8 cellular contexts compared by ENCODE assay signal in genomic region chr10:86366033-86366901, GRCh38. TPM values are rescaled to one million over a fixed set of nuclear protein-coding genes. Genes with fewer than 3 reads are reported as not detected.
DNase-seq lines count a peak whose midpoint lies in the region; ATAC-seq, FAIRE-seq and TF ChIP-seq lines count a peak whose summit lies in the region.

Gene GRID1, minus strand, starts transcription at chr10:86366795.

- WGBS in A549 (ENCODE audit: missing lambda C conversion rate), result 0% methylated on average over 2 of the region's 119 CpGs

- POLR2A ChIA-PET in A549 (lab: Yijun Ruan, JAX), result interaction anchor here (0.6 to 1.7 kb wide), 3 partner anchors 34 to 1581 kb away, joined by 3 to 5 read pairs (median 4); no protein-coding TSS in a partner anchor

- no peak for TF ChIP-seq POLR2A in A549 (IDR thresholded peaks at IDR 0.05; ENCODE audit: low read length)

- no peak for DNase-seq in A549 (ENCODE audit: low read depth in 1 of 2, low spot score in 1 of 2)
- DNase-seq in NCI-H2227 treated with DMSO at 0.1 percent for 48 hours (lab: John Stamatoyannopoulos, UW), result peak; percentile 17
- no peak for DNase-seq in brain microvascular endothelial cell
- peak; percentile 73 for DNase-seq in kidney
- DNase-seq in stimulated activated CD4-positive, alpha-beta T cell treated with anti-CD3 and anti-CD28 coated beads, Interleukin-4, amount 100 ng/mL, for 4 hours, result peak; percentile 12 to 32
- DNase-seq in amniotic stem cell (lab: John Stamatoyannopoulos, UW), result no peak

- H3K4me2 ChIP-seq in A549, result peak within 1 kb of the TSS; percentile 99

- TF ChIP-seq RAD21 in A549 (conservative IDR thresholded peaks at IDR 0.05 in 1 of 2, IDR thresholded peaks at IDR 0.05 in 1 of 2), result no peak

- no peak for FAIRE-seq in A549 (lab: Jason Lieb, UNC)
- FAIRE-seq in kidney (lab: Jason Lieb, UNC), result no peak

- in situ Hi-C loops in brain microvascular endothelial cell (cut with HindIII; ENCODE audit: low pct_ligation_motif_present, low sequenced_read_pairs), result no loop called here

- H3K4me3 ChIP-seq in A549, result peak within 1 kb of the TSS; percentile 60
- H3K4me3 ChIP-seq in brain microvascular endothelial cell (ENCODE audit: low read depth, low read length), result peak within 1 kb of the TSS; percentile 20
- H3K4me3 ChIP-seq in kidney (ENCODE audit: low read length in 2 of 2), result no peak within 1 kb of the TSS

- peaks cover 12% of the 10 kb centered on the region for H3K4me1 ChIP-seq in A549
- peaks cover 0 to 14% of the 10 kb centered on the region in 2 donors for H3K4me1 ChIP-seq in kidney (ENCODE audit: control insufficient read depth in 1 of 2, insufficient read depth in 1 of 2, low read depth in 1 of 2, low read length in 2 of 2)

- no peak for TF ChIP-seq EP300 in A549 (IDR thresholded peaks at IDR 0.05)

- TF ChIP-seq CTCF in A549 (IDR thresholded peaks at IDR 0.05) (no peak), brain microvascular endothelial cell (IDR thresholded peaks at IDR 0.05; ENCODE audit: low read depth, low read length, missing control alignments) (no peak), kidney (IDR thresholded peaks at IDR 0.05; ENCODE audit: borderline replicate concordance, extremely low read depth, insufficient read depth) (no peak)

- H3K27ac ChIP-seq in A549 (peak within 1 kb of the TSS; percentile 34 to 75; a peak in 5 of 6 replicates), brain microvascular endothelial cell (no peak within 1 kb of the TSS), kidney (ENCODE audit: low read depth in 2 of 2, low read length in 2 of 2) (no peak within 1 kb of the TSS)

- H3K9ac ChIP-seq in kidney (ENCODE audit: low read length in 2 of 2), result no peak within 1 kb of the TSS

- intact Hi-C loops in kidney (cut with DNase I), result no loop called here

- CTCF ChIA-PET in A549 (lab: Yijun Ruan, JAX), result interaction anchor here (0.9 to 3.9 kb wide), 4 partner anchors 10 to 104 kb away, joined by 3 to 24 read pairs (median 4); no protein-coding TSS in a partner anchor

- H3K9me3 ChIP-seq in A549 (no peaks in the 10 kb centered on the region), kidney (ENCODE audit: control insufficient read depth in 1 of 2, low read length in 2 of 2) (no peaks in the 10 kb centered on the region)

- ATAC-seq in A549 (peak; percentile 28 to 46), GM18511 (IDR thresholded peaks at IDR 0.05; ENCODE audit: unreplicated experiment) (peak; percentile 33), GM18873 (IDR thresholded peaks at IDR 0.05; ENCODE audit: low FRiP score, unreplicated experiment) (no peak)

- peaks cover 62% of the 10 kb centered on the region for H3K27me3 ChIP-seq in brain microvascular endothelial cell (replicated peaks)

- no peaks in the 10 kb centered on the region for H3K36me3 ChIP-seq in brain microvascular endothelial cell (replicated peaks)
- no peaks in the 10 kb centered on the region for H3K36me3 ChIP-seq in kidney (ENCODE audit: control insufficient read depth in 1 of 2, insufficient read depth in 2 of 2, low read length in 2 of 2)

TF ChIP-seq in A549, 52 proteins besides CTCF, POLR2A, EP300 and RAD21:
- TF ChIP-seq SMC3 (IDR thresholded peaks at IDR 0.05) (no peak), PHF8 (IDR thresholded peaks at IDR 0.05; ENCODE audit: borderline replicate concordance, low read depth) (no peak), EHMT2 (IDR thresholded peaks at IDR 0.05; ENCODE audit: low read depth) (no peak), NR3C1 (IDR thresholded peaks at IDR 0.05) (no peak), MAFK (IDR thresholded peaks at IDR 0.05; ENCODE audit: partially characterized antibody) (no peak), RARB (CRISPR knock-in tag; IDR thresholded peaks at IDR 0.05) (no peak), CBX8 (IDR thresholded peaks at IDR 0.05) (no peak), USF2 (IDR thresholded peaks at IDR 0.05) (no peak), ESRRA (IDR thresholded peaks at IDR 0.05; ENCODE audit: borderline replicate concordance, low read length) (no peak), MAZ (IDR thresholded peaks at IDR 0.05; ENCODE audit: borderline replicate concordance, low read depth, low read length) (no peak), HEYL (CRISPR knock-in tag; IDR thresholded peaks at IDR 0.05) (no peak), HDAC2 (IDR thresholded peaks at IDR 0.05) (no peak), ATOH8 (CRISPR knock-in tag; IDR thresholded peaks at IDR 0.05; ENCODE audit: low read depth) (no peak), HOXA7 (CRISPR knock-in tag; IDR thresholded peaks at IDR 0.05) (no peak), BHLHE40 (IDR thresholded peaks at IDR 0.05; ENCODE audit: low read depth, low read length) (no peak), KDM5A (IDR thresholded peaks at IDR 0.05) (no peak), BCL3 (IDR thresholded peaks at IDR 0.05) (no peak), ELK1 (IDR thresholded peaks at IDR 0.05; ENCODE audit: low read depth, low read length) (no peak)

RNA-seq across cellular contexts. Expression of gene GRID1, which starts in this region (rescaled TPM):
- polyA plus RNA-seq in A549 (2011; rRNA removed) (0.30 and 0.49 TPM in 2 replicates), A549 (2017; fragmentation: RNase III; extraction: RNeasy Plus Mini Kit Qiagen cat#74134 plus additional on column Dnase treatment) (0.10 to 0.14 TPM (median 0.12 TPM) in 3 replicates), kidney (ENCODE audit: insufficient read depth, low read depth, low replicate concordance) (0.37 TPM)
- polyA plus RNA-seq in A549 (2012; cell fraction: cytosol; rRNA removed), result 0.25 and 0.40 TPM in 2 replicates
- polyA plus RNA-seq in A549 (2012; cell fraction: nucleus; rRNA removed), result 0.35 and 0.43 TPM in 2 replicates
- polyA minus RNA-seq in A549 (2011; rRNA and poly(A)+ RNA removed), result 1.2 and 1.5 TPM in 2 replicates
- total RNA-seq in kidney, result 1.4 TPM

Comparison
In these comparisons a context has a peak if more than half of its experiments do, and no peak if none do; other contexts are left out.
1. DNase-seq: peak in NCI-H2227 treated with DMSO at 0.1 percent for 48 hours (single experiment), kidney (single experiment) and stimulated activated CD4-positive, alpha-beta T cell treated with anti-CD3 and anti-CD28 coated beads, Interleukin-4, amount 100 ng/mL, for 4 hours (2 of 2); none in A549 (0 of 2), brain microvascular endothelial cell (single experiment) and amniotic stem cell (single experiment).
2. H3K27ac ChIP-seq: peak in A549 (2 of 2); none in brain microvascular endothelial cell (single experiment) and kidney (0 of 2).
3. H3K4me3 ChIP-seq: peak in A549 (single experiment) and brain microvascular endothelial cell (single experiment); none in kidney (0 of 2).